ENCODE assay signal across 8 cellular contexts in the genomic region with DNA sequence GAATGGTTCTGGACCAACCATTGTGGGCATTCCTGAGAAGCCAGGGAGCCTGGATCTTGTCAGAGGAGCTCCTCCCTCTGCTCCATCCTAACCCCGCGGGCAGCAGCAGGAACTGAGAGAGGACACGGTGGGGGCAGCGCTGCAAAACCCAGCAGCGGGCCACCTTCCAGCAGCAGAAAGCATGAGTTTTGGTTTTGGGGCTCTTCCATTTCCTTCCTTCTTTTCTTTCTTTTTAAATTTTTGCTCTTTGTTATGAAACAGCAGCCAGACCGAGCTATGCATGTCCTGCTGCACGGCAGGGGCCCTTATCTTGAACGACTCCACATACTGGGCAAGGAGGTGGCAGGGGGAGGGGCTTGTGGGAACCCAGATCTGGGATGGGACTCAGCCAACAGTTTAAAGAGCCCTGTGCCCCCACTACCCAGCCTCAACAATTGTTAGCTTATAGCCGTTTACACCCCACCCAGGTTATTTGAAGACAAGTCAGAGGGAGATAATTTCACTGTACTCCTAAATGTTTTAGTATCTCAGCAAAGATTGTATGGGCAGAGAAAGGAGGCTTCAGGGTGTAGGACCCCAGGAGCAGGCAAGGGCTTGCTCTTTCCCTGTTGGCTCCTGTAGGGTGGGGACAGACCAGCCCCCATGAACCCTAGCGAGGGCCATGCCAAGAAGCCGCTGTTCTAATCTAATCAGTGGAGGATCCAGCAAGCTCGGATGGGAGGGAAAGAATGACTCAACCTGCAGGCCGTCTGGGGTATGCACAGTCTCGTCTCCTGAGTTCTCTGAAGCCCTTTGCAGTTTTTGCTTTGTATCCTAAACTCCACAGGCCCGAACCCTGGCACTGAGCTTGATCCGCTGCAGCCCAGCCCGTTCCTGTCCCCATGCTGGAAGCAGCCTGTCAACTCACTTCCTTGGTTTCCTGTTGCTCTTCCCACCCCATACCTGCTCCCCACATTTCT.
A peak's percentile ranks its signal among the peaks of the same experiment; 100 is the strongest.
DNase-seq lines count a peak whose midpoint lies in the region; ATAC-seq, FAIRE-seq and TF ChIP-seq lines count a peak whose summit lies in the region.

No MANE protein-coding gene starts in this region.

- H3K79me2 ChIP-seq in keratinocyte (ENCODE audit: control insufficient read depth, insufficient read depth, low read length), result peaks cover 98% of the 10 kb centered on the region

- peak; percentile 4 for ATAC-seq in GM18870 (IDR thresholded peaks at IDR 0.05; ENCODE audit: unreplicated experiment)
- ATAC-seq in HG02885 (IDR thresholded peaks at IDR 0.05; ENCODE audit: poor library complexity, unreplicated experiment), result no peak

- H4K20me1 ChIP-seq in keratinocyte (ENCODE audit: control insufficient read depth, extremely low read depth, insufficient read depth, low read length), result peaks cover 67% of the 10 kb centered on the region

- dilution Hi-C loops in keratinocyte (cut with MboI; ENCODE audit: extremely low pct_ligation_motif_present, low sequenced_read_pairs), result no loop called here

- H3K9me1 ChIP-seq in keratinocyte (ENCODE audit: control insufficient read depth, extremely low read depth, insufficient read depth, low read length), result peaks cover 21% of the 10 kb centered on the region

- DNase-seq in OCI-M1 (lab: John Stamatoyannopoulos, UW) (peak; percentile 78), astrocyte of the hippocampus (ENCODE audit: low read depth, low spot score) (peak; percentile 86), keratinocyte (ENCODE audit: low read depth, low spot score) (no peak), NCI-H1694 treated with DMSO at 0.1 percent for 48 hours (lab: John Stamatoyannopoulos, UW) (no peak), HAP-1 (ENCODE audit: low spot score in 2 of 2) (no peak)
- DNase-seq in stimulated activated naive CD4-positive, alpha-beta T cell treated with Interleukin-2 at 50 U/mL for 16 hours (lab: John Stamatoyannopoulos, UW), result peak; percentile 25

- peak overlapping the region; percentile 51 for H3K27ac ChIP-seq in keratinocyte (ENCODE audit: control insufficient read depth, insufficient read depth, low read length)

- H3K9ac ChIP-seq in keratinocyte (ENCODE audit: control insufficient read depth, extremely low read depth, insufficient read depth, low read length), result peak overlapping the region; percentile 42

- H3K4me1 ChIP-seq in keratinocyte (ENCODE audit: control insufficient read depth, extremely low read depth, insufficient read depth, low read length) (peaks cover 79% of the 10 kb centered on the region), HAP-1 (peaks cover 10% of the 10 kb centered on the region)

- H3K27me3 ChIP-seq in keratinocyte (ENCODE audit: control insufficient read depth, extremely low read depth, insufficient read depth, low read length) (no peaks in the 10 kb centered on the region), HAP-1 (ENCODE audit: low read depth) (no peaks in the 10 kb centered on the region)

- H2AFZ ChIP-seq in keratinocyte (ENCODE audit: control insufficient read depth, low read length), result no peak overlapping the region

- in situ Hi-C loops in HAP-1 (cut with MboI; ENCODE audit: low sequenced_read_pairs), result no loop called here

- H3K9me3 ChIP-seq in keratinocyte (ENCODE audit: control insufficient read depth, low read depth, low read length) (no peaks in the 10 kb centered on the region), HAP-1 (no peaks in the 10 kb centered on the region)

- peaks cover 7 to 32% of the 10 kb centered on the region in 2 experiments for H3K36me3 ChIP-seq in keratinocyte (ENCODE audit: control insufficient read depth in 2 of 2, extremely low read depth in 1 of 2, insufficient read depth in 2 of 2, low read length in 2 of 2)
- H3K36me3 ChIP-seq in HAP-1 (replicated peaks), result no peaks in the 10 kb centered on the region

- peak; percentile 57 for FAIRE-seq in keratinocyte (lab: Jason Lieb, UNC)

- TF ChIP-seq CTCF in keratinocyte (optimal IDR thresholded peaks at IDR 0.05 in 1 of 3, IDR thresholded peaks at IDR 0.05 in 1 of 3, conservative IDR thresholded peaks at IDR 0.05 in 1 of 3; ENCODE audit: extremely low read depth in 1 of 3, insufficient read depth in 2 of 3, low read length in 3 of 3), result no peak

- peak overlapping the region; percentile 56 for H3K4me2 ChIP-seq in keratinocyte (ENCODE audit: control insufficient read depth, extremely low read depth, insufficient read depth, low read depth, low read length)

- H3K4me3 ChIP-seq in keratinocyte (ENCODE audit: control insufficient read depth in 2 of 3, extremely low read depth in 1 of 3, insufficient read depth in 2 of 3, low read depth in 1 of 3, low read length in 3 of 3) (peak overlapping the region in 2 of 3 experiments; percentile 9 to 25), HAP-1 (no peak overlapping the region)

Comparison
In these comparisons a context has a peak if more than half of its experiments do, and no peak if none do; other contexts are left out.
1. DNase-seq: peak in OCI-M1 (single experiment), astrocyte of the hippocampus (single experiment) and stimulated activated naive CD4-positive, alpha-beta T cell treated with Interleukin-2 at 50 U/mL for 16 hours (single experiment); none in keratinocyte (single experiment), NCI-H1694 treated with DMSO at 0.1 percent for 48 hours (single experiment) and HAP-1 (0 of 2).